Comparison of ENCODE assay signal across 2 cellular contexts in genomic region chr2:133498166-133498565, GRCh38.
TF ChIP-seq lines count a peak whose summit lies in the region.

No MANE protein-coding gene starts in this region.

TF ChIP-seq in GM23338, 12 proteins besides CTCF, POLR2A, EP300 and RAD21 (continued from another document):
- TF ChIP-seq, protein P1, sequence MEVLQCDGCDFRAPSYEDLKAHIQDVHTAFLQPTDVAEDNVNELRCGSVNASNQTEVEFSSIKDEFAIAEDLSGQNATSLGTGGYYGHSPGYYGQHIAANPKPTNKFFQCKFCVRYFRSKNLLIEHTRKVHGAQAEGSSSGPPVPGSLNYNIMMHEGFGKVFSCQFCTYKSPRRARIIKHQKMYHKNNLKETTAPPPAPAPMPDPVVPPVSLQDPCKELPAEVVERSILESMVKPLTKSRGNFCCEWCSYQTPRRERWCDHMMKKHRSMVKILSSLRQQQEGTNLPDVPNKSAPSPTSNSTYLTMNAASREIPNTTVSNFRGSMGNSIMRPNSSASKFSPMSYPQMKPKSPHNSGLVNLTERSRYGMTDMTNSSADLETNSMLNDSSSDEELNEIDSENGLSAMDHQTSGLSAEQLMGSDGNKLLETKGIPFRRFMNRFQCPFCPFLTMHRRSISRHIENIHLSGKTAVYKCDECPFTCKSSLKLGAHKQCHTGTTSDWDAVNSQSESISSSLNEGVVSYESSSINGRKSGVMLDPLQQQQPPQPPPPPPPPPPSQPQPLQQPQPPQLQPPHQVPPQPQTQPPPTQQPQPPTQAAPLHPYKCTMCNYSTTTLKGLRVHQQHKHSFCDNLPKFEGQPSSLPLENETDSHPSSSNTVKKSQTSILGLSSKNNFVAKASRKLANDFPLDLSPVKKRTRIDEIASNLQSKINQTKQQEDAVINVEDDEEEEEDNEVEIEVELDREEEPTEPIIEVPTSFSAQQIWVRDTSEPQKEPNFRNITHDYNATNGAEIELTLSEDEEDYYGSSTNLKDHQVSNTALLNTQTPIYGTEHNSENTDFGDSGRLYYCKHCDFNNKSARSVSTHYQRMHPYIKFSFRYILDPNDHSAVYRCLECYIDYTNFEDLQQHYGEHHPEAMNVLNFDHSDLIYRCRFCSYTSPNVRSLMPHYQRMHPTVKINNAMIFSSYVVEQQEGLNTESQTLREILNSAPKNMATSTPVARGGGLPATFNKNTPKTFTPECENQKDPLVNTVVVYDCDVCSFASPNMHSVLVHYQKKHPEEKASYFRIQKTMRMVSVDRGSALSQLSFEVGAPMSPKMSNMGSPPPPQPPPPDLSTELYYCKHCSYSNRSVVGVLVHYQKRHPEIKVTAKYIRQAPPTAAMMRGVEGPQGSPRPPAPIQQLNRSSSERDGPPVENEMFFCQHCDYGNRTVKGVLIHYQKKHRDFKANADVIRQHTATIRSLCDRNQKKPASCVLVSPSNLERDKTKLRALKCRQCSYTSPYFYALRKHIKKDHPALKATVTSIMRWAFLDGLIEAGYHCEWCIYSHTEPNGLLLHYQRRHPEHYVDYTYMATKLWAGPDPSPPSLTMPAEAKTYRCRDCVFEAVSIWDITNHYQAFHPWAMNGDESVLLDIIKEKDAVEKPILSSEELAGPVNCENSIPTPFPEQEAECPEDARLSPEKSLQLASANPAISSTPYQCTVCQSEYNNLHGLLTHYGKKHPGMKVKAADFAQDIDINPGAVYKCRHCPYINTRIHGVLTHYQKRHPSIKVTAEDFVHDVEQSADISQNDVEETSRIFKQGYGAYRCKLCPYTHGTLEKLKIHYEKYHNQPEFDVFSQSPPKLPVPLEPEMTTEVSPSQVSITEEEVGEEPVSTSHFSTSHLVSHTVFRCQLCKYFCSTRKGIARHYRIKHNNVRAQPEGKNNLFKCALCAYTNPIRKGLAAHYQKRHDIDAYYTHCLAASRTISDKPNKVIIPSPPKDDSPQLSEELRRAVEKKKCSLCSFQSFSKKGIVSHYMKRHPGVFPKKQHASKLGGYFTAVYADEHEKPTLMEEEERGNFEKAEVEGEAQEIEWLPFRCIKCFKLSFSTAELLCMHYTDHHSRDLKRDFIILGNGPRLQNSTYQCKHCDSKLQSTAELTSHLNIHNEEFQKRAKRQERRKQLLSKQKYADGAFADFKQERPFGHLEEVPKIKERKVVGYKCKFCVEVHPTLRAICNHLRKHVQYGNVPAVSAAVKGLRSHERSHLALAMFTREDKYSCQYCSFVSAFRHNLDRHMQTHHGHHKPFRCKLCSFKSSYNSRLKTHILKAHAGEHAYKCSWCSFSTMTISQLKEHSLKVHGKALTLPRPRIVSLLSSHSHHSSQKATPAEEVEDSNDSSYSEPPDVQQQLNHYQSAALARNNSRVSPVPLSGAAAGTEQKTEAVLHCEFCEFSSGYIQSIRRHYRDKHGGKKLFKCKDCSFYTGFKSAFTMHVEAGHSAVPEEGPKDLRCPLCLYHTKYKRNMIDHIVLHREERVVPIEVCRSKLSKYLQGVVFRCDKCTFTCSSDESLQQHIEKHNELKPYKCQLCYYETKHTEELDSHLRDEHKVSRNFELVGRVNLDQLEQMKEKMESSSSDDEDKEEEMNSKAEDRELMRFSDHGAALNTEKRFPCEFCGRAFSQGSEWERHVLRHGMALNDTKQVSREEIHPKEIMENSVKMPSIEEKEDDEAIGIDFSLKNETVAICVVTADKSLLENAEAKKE (CRISPR knock-in tag; IDR thresholded peaks at IDR 0.05): no peak
- TF ChIP-seq REST (IDR thresholded peaks at IDR 0.05; ENCODE audit: unreplicated experiment): no peak
- TF ChIP-seq ZNF331 (CRISPR knock-in tag; IDR thresholded peaks at IDR 0.05; ENCODE audit: low read depth): no peak
- no peak for TF ChIP-seq STAT1 (IDR thresholded peaks at IDR 0.05; ENCODE audit: unreplicated experiment)
- no peak for TF ChIP-seq EZH2phosphoT487 (IDR thresholded peaks at IDR 0.05; ENCODE audit: unreplicated experiment)
- no peak for TF ChIP-seq POLR2AphosphoS5 (IDR thresholded peaks at IDR 0.05; ENCODE audit: low read depth)

TF ChIP-seq in neural cell, 6 proteins besides CTCF, POLR2A, EP300 and RAD21:
- TF ChIP-seq REST (IDR thresholded peaks at IDR 0.05; ENCODE audit: borderline replicate concordance): no peak
- no peak for TF ChIP-seq POLR2AphosphoS5 (IDR thresholded peaks at IDR 0.05)
- TF ChIP-seq SMC3 (conservative IDR thresholded peaks at IDR 0.05; ENCODE audit: poor library complexity): no peak
- TF ChIP-seq TAF1 (IDR thresholded peaks at IDR 0.05; ENCODE audit: low read depth): no peak
- TF ChIP-seq MXI1 (conservative IDR thresholded peaks at IDR 0.05; ENCODE audit: poor library complexity, severe bottlenecking): no peak
- TF ChIP-seq EZH2 (IDR thresholded peaks at IDR 0.05; ENCODE audit: borderline replicate concordance, insufficient read depth, low read length, poor library complexity, severe bottlenecking): no peak
TF ChIP-seq in neural cell: peak in this region for 0.
